In the genomic region with DNA sequence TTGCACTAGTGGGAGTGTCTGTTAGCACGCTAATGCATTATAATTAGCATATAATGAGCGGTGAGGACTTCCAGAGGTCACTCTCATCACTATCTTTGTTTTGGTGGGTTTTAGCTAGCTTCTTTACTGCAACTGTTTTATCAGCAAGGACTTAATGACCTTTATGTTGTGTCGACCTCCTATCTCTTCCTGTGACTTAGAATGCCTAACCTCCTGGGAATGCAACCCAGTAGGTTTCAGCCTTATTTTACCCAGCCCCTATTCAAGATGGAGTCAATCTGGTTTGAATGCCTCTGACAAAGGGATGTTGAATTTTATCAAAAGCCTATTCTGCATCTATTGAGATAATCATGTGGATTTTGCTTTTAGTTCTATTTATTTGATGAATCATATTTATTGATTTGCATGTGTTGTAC, we compare ENCODE assay signal across 10 cellular contexts.
"Had no signal": no experiment of that assay in that cellular context is flagged by ENCODE, and none has a peak within 500 bp of the region (broad histone marks: within the 10 kb centered on the region; RNA-seq: fewer than 3 reads in every experiment).

No MANE protein-coding gene starts in this region.

- H3K4me2 ChIP-seq: KMS-11 had no signal

- FAIRE-seq: H54, HTR-8/SVneo had no signal

- H3K4me3 ChIP-seq: GM23248 had no signal

- H3K27ac ChIP-seq: GM23248, KMS-11 had no signal

- H2AFZ ChIP-seq: GM23248 had no signal

- DNase-seq: GM23248, GOT3, H9, HCEC 1CT, HFFc6, IMR-90, KBM-7 had no signal

- H3K9ac ChIP-seq: GM23248, KMS-11 had no signal
